8 cellular contexts compared by ENCODE assay signal in genomic region chr15:38119865-38120264, GRCh38.
DNase-seq lines count a peak whose midpoint lies in the region; ATAC-seq and TF ChIP-seq lines count a peak whose summit lies in the region.
"Not testable (repeated sequence)": the region's sequence is repeated elsewhere in the genome, so short reads cannot be mapped to it uniquely, and the experiment has no call there.

No MANE protein-coding gene starts in this region.

- not testable (repeated sequence) for H3K27ac ChIP-seq in IMR-90 (ENCODE audit: insufficient read depth, low read length); Peyer's patch; stomach

- H4K20me1 ChIP-seq in IMR-90 (ENCODE audit: insufficient read depth, low read length), result not testable (repeated sequence)

- H3K4me3 ChIP-seq in IMR-90 (ENCODE audit: insufficient read depth, low read depth, low read length); Peyer's patch; epithelial cell of esophagus (ENCODE audit: low read length); stomach: not testable (repeated sequence)

- not testable (repeated sequence) for TF ChIP-seq POLR2A in IMR-90 (IDR thresholded peaks at IDR 0.05; ENCODE audit: low read depth, low read length); Peyer's patch (IDR thresholded peaks at IDR 0.05); stomach (IDR thresholded peaks at IDR 0.05)

- H3K36me3 ChIP-seq in IMR-90 (ENCODE audit: control insufficient read depth, insufficient read depth, low read length); Peyer's patch; stomach: not testable (repeated sequence)

- not testable (repeated sequence) for H4K5ac ChIP-seq in IMR-90 (ENCODE audit: low read depth, low read length)

- not testable (repeated sequence) for H3K14ac ChIP-seq in IMR-90 (replicated peaks; ENCODE audit: low read depth, low read length)

- H3K27me3 ChIP-seq in IMR-90 (ENCODE audit: control insufficient read depth, insufficient read depth, low read length); Peyer's patch; stomach: not testable (repeated sequence)

- BruUV-seq in IMR-90 (replicated peaks; lab: Mats Ljungman, UMichigan), result not testable (repeated sequence)

- H3K4ac ChIP-seq in IMR-90 (ENCODE audit: low read depth, low read length), result not testable (repeated sequence)

- not testable (repeated sequence) for H3K36me3 Mint-ChIP-seq in activated T-helper 1 cell treated with anti-CD3 and anti-CD28 coated beads, Interleukin-12 subunit alpha, Interleukin-12 subunit beta, Interleukin-2, Interleukin-4 antibody, amounts not matched to agents 30 ng/mL and 10 ng/mL and 1 ng/mL, durations not matched to agents 14 hours and 24 hours and 36 hours (ENCODE audit: low read depth)

- not testable (repeated sequence) for H3K27ac Mint-ChIP-seq in activated T-helper 1 cell treated with anti-CD3 and anti-CD28 coated beads, Interleukin-12 subunit alpha, Interleukin-12 subunit beta, Interleukin-2, Interleukin-4 antibody, amounts not matched to agents 30 ng/mL and 10 ng/mL and 1 ng/mL, durations not matched to agents 14 hours and 24 hours and 36 hours

- H3K9me3 ChIP-seq in IMR-90 (ENCODE audit: control insufficient read depth, insufficient read depth, low read length); Peyer's patch; stomach: not testable (repeated sequence)

- DNase-seq in ACHN (peak; percentile 15), DMS53 treated with DMSO at 0.1 percent for 48 hours (lab: John Stamatoyannopoulos, UW; ENCODE audit: unreplicated experiment) (peak; percentile 15), Peyer's patch (peak in 2 of 3 donors; percentile 48 to 73), epithelial cell of esophagus (ENCODE audit: low read depth) (peak; percentile 51), left colon (peak; percentile 64 to 77), stomach (peak; percentile 46)
- not testable (repeated sequence) for DNase-seq in IMR-90
- DNase-seq in activated T-helper 1 cell treated with anti-CD3 and anti-CD28 coated beads, Interleukin-12 subunit alpha, Interleukin-12 subunit beta, Interleukin-2, Interleukin-4 antibody, amounts not matched to agents 30 ng/mL and 10 ng/mL and 1 ng/mL, durations not matched to agents 14 hours and 24 hours and 36 hours (ENCODE audit: low spot score), result peak; percentile 9

- not testable (repeated sequence) for H3K27me3 Mint-ChIP-seq in activated T-helper 1 cell treated with anti-CD3 and anti-CD28 coated beads, Interleukin-12 subunit alpha, Interleukin-12 subunit beta, Interleukin-2, Interleukin-4 antibody, amounts not matched to agents 30 ng/mL and 10 ng/mL and 1 ng/mL, durations not matched to agents 14 hours and 24 hours and 36 hours (ENCODE audit: insufficient read depth)

- not testable (repeated sequence) for H2BK120ac ChIP-seq in IMR-90 (ENCODE audit: low read depth, low read length)

- ATAC-seq in IMR-90 (ENCODE audit: low read depth), result not testable (repeated sequence)
- ATAC-seq in left colon, result peak; percentile 82

- not testable (repeated sequence) for H3K4me2 ChIP-seq in IMR-90 (ENCODE audit: low read depth, low read length)

- in situ Hi-C loops in ACHN (cut with HindIII; ENCODE audit: low pct_ligation_motif_present, low pct_unique_long_range_greater_than_20kb, low sequenced_read_pairs); IMR-90 (cut with MboI; ENCODE audit: low sequenced_read_pairs): not testable (repeated sequence)

- CTCF ChIA-PET in IMR-90 (lab: Yijun Ruan, JAX), result not testable (repeated sequence)

- peaks cover 27% of the 10 kb centered on the region for H3K9me3 Mint-ChIP-seq in activated T-helper 1 cell treated with anti-CD3 and anti-CD28 coated beads, Interleukin-12 subunit alpha, Interleukin-12 subunit beta, Interleukin-2, Interleukin-4 antibody, amounts not matched to agents 30 ng/mL and 10 ng/mL and 1 ng/mL, durations not matched to agents 14 hours and 24 hours and 36 hours

- not testable (repeated sequence) for H3K18ac ChIP-seq in IMR-90 (ENCODE audit: low read depth, low read length)

- H3K9me1 ChIP-seq in IMR-90 (ENCODE audit: insufficient read depth, low read length), result not testable (repeated sequence)

- H3K9ac ChIP-seq in IMR-90 (ENCODE audit: low read depth, low read length), result not testable (repeated sequence)

- not testable (repeated sequence) for H3K79me1 ChIP-seq in IMR-90 (ENCODE audit: low read depth in 1 of 2, low read length in 2 of 2)

- dilution Hi-C loops in IMR-90 (cut with HindIII; ENCODE audit: low sequenced_read_pairs, unreplicated experiment), result not testable (repeated sequence)

- H2BK15ac ChIP-seq in IMR-90 (ENCODE audit: low read depth, low read length), result not testable (repeated sequence)

- not testable (repeated sequence) for H4K91ac ChIP-seq in IMR-90 (ENCODE audit: insufficient read depth, low read depth, low read length)

- H3K56ac ChIP-seq in IMR-90 (ENCODE audit: extremely low read depth, insufficient read depth, low read length), result not testable (repeated sequence)

- H3K23ac ChIP-seq in IMR-90 (ENCODE audit: low read depth, low read length), result not testable (repeated sequence)

- not testable (repeated sequence) for H2AK5ac ChIP-seq in IMR-90 (ENCODE audit: low read depth, low read length)

- WGBS in IMR-90 (ENCODE audit: extremely low coverage in 2 of 2, insufficient read length in 1 of 2), 2 experiments, result 71% methylated on average over 1 of the region's 3 CpGs; no CpG with 5 or more reads in 1 of the 2 experiments
- whole genome bisulfite sequencing in stomach, 5 donors, result 81 to 86% (median 84%) methylated on average over 3 of the region's 3 CpGs

- H3K4me3 Mint-ChIP-seq in activated T-helper 1 cell treated with anti-CD3 and anti-CD28 coated beads, Interleukin-12 subunit alpha, Interleukin-12 subunit beta, Interleukin-2, Interleukin-4 antibody, amounts not matched to agents 30 ng/mL and 10 ng/mL and 1 ng/mL, durations not matched to agents 14 hours and 24 hours and 36 hours, result not testable (repeated sequence)

- not testable (repeated sequence) for H3K4me1 Mint-ChIP-seq in activated T-helper 1 cell treated with anti-CD3 and anti-CD28 coated beads, Interleukin-12 subunit alpha, Interleukin-12 subunit beta, Interleukin-2, Interleukin-4 antibody, amounts not matched to agents 30 ng/mL and 10 ng/mL and 1 ng/mL, durations not matched to agents 14 hours and 24 hours and 36 hours (ENCODE audit: low read depth)

- H3K4me1 ChIP-seq in IMR-90 (ENCODE audit: control insufficient read depth, insufficient read depth, low read length); Peyer's patch; stomach: not testable (repeated sequence)

- intact Hi-C loops in IMR-90 (cut with micrococcal nuclease); activated T-helper 1 cell treated with anti-CD3 and anti-CD28 coated beads, Interleukin-12 subunit alpha, Interleukin-12 subunit beta, Interleukin-2, Interleukin-4 antibody, amounts not matched to agents 30 ng/mL and 10 ng/mL and 1 ng/mL, durations not matched to agents 14 hours and 24 hours and 36 hours (cut with micrococcal nuclease); left colon (cut with DNase I, micrococcal nuclease); stomach (cut with DNase I; ENCODE audit: low total_unique reads): not testable (repeated sequence)

- POLR2A ChIA-PET in IMR-90 (lab: Charles Lee; ENCODE audit: unreplicated experiment), result not testable (repeated sequence)

- not testable (repeated sequence) for H2BK20ac ChIP-seq in IMR-90 (ENCODE audit: low read depth, low read length)

- H2BK5ac ChIP-seq in IMR-90 (ENCODE audit: low read depth, low read length, poor library complexity, severe bottlenecking), result not testable (repeated sequence)

- TF ChIP-seq EP300 in stomach (IDR thresholded peaks at IDR 0.05), result not testable (repeated sequence)

- not testable (repeated sequence) for H4K8ac ChIP-seq in IMR-90 (ENCODE audit: low read depth in 2 of 2, low read length in 2 of 2)

- H2AK9ac ChIP-seq in IMR-90 (replicated peaks; ENCODE audit: low read depth, low read length, poor library complexity), result not testable (repeated sequence)

- peak overlapping the region; percentile 51 for H2AFZ ChIP-seq in IMR-90 (replicated peaks; ENCODE audit: low read length, poor library complexity)

- not testable (repeated sequence) for TF ChIP-seq RAD21 in IMR-90 (IDR thresholded peaks at IDR 0.05; ENCODE audit: low read length)

- TF ChIP-seq CTCF in IMR-90 (conservative IDR thresholded peaks at IDR 0.05; ENCODE audit: low read depth, low read length); Peyer's patch (IDR thresholded peaks at IDR 0.05); epithelial cell of esophagus (IDR thresholded peaks at IDR 0.05; ENCODE audit: insufficient read depth, low read depth, low read length, missing control alignments); stomach (IDR thresholded peaks at IDR 0.05): not testable (repeated sequence)
